ENCODE assay signal across 11 cellular contexts in the genomic region with DNA sequence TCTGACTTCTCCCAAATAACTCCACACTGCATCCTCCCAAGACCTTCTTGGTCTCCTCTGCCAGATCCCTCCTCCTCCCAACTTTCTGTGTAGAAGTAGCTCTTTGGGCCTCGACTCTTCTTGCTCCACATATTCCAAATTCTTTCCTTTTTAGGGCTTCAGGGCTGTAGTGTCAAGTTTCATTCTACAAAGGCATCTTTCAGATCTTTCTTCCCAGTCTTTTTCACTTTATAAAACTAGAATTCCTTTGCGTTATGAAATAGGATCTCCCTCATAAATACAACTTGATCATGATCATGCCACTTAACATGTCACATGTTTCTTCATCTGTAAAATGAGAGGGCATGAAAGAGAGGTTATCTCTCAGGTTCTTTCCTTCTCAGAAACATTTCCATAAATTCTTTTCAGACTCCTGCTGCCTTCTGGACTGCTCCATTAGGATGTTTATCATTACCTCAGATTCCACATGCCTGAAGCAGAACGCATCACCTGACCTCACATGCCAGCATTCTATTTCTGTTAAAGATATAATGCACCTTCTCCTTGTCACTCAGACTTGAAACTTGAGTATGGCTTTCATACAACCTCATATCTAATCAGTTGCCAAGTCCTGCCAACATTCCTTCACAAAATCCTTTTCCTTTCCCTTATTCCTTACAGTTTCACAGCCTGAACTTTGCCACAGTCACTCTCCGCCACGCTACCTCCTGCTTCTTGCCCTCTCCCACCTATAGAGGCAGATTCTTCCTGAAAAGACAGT. TPM values are rescaled to one million over a fixed set of nuclear protein-coding genes. Genes with fewer than 3 reads are reported as not detected.
A peak's percentile ranks its signal among the peaks of the same experiment; 100 is the strongest.
DNase-seq lines count a peak whose midpoint lies in the region; ATAC-seq and TF ChIP-seq lines count a peak whose summit lies in the region.
"Had no signal": no experiment of that assay in that cellular context is flagged by ENCODE, and none has a peak within 500 bp of the region (broad histone marks: within the 10 kb centered on the region; RNA-seq: fewer than 3 reads in every experiment).

No MANE protein-coding gene starts in this region.

- peak; percentile 27 for TF ChIP-seq EP300 in neural cell (conservative IDR thresholded peaks at IDR 0.05; ENCODE audit: poor library complexity, severe bottlenecking)

- H3K9me3 ChIP-seq in esophagus squamous epithelium (no peaks in the 10 kb centered on the region), neural cell (ENCODE audit: low read length) (no peaks in the 10 kb centered on the region)

- WGBS in esophagus squamous epithelium, 2 donors = 71 to 75% methylated on average over 5 of the region's 5 CpGs

- H3K4me3 ChIP-seq in esophagus squamous epithelium = no peak overlapping the region
- no peak overlapping the region for H3K4me3 ChIP-seq in neural cell (ENCODE audit: low read length)

- H3K4me3 Mint-ChIP-seq in chondrocyte (ENCODE audit: unreplicated experiment) = no peak overlapping the region
- no peak overlapping the region for H3K4me3 Mint-ChIP-seq in T-cell
- H3K4me3 Mint-ChIP-seq: natural killer cell had no signal

- no peaks in the 10 kb centered on the region for H3K9me2 ChIP-seq in neural cell (ENCODE audit: insufficient read depth, low read length)

- no peak overlapping the region for H3K9ac ChIP-seq in neural cell (ENCODE audit: low read length)

- no peak for TF ChIP-seq RAD21 in neural cell (conservative IDR thresholded peaks at IDR 0.05)

- no peaks in the 10 kb centered on the region for H3K27me3 Mint-ChIP-seq in chondrocyte (ENCODE audit: low read depth)
- no peaks in the 10 kb centered on the region for H3K27me3 Mint-ChIP-seq in T-cell

- H3K36me3 Mint-ChIP-seq in chondrocyte (ENCODE audit: low read depth) = no peaks in the 10 kb centered on the region
- H3K36me3 Mint-ChIP-seq in T-cell = peaks cover 32% of the 10 kb centered on the region
- H3K36me3 Mint-ChIP-seq: natural killer cell had no signal

- H3F3A ChIP-seq in neural cell (ENCODE audit: insufficient read depth, low read length, poor library complexity, severe bottlenecking) = no peaks in the 10 kb centered on the region

- intact Hi-C loops in esophagus squamous epithelium (cut with DNase I) = no loop called here

- no peak for TF ChIP-seq CTCF in esophagus squamous epithelium (IDR thresholded peaks at IDR 0.05)
- TF ChIP-seq CTCF in neural cell (IDR thresholded peaks at IDR 0.05; ENCODE audit: poor library complexity, severe bottlenecking) = no peak
- no peak for TF ChIP-seq CTCF in chondrocyte (IDR thresholded peaks at IDR 0.05)

- H3K4me2 ChIP-seq in neural cell (ENCODE audit: low read length) = no peak overlapping the region

- DNase-seq in AG20443 (ENCODE audit: low spot score) = peak; percentile 62
- DNase-seq in M059J (ENCODE audit: low read depth) = peak; percentile 71
- DNase-seq in esophagus squamous epithelium (lab: John Stamatoyannopoulos, UW) = no peak
- no peak for DNase-seq in occipital lobe (lab: John Stamatoyannopoulos, UW)
- no peak for DNase-seq in chondrocyte (ENCODE audit: low spot score)
- no peak for DNase-seq in T1000 (lab: John Stamatoyannopoulos, UW)
- DNase-seq in T-cell = no peak
- DNase-seq: natural killer cell, NCI-H510A treated with DMSO at 0.1 percent for 48 hours had no signal

- POLR2A ChIA-PET in T-cell (lab: Charles Lee) = interaction anchor here (0.6 to 1.6 kb wide), 3 partner anchors 10 to 97 kb away, joined by 3 to 5 read pairs (median 3); no protein-coding TSS in a partner anchor

- H3K27ac ChIP-seq in esophagus squamous epithelium (peak overlapping the region in 3 of 4 donors; percentile 8 to 49 (median 36)), neural cell (ENCODE audit: low read length) (peak overlapping the region; percentile 27)

- TF ChIP-seq POLR2A in esophagus squamous epithelium (IDR thresholded peaks at IDR 0.05) = no peak

- H3K4me1 Mint-ChIP-seq in chondrocyte (ENCODE audit: low read depth) (peaks cover 38% of the 10 kb centered on the region), T-cell (peaks cover 27 to 53% (median 53%) of the 10 kb centered on the region in 3 donors)

- H3K27ac Mint-ChIP-seq in chondrocyte (ENCODE audit: unreplicated experiment) (no peak overlapping the region), T-cell (no peak overlapping the region)
- H3K27ac Mint-ChIP-seq: activated T-helper 2 cell treated with anti-CD3 and anti-CD28 coated beads, Interferon-gamma antibody, Interleukin-2, Interleukin-4, amounts not matched to agents 10 μg/mL and 5 μg/mL and 100 μg/mL, durations not matched to agents 14 hours and 24 hours and 36 hours; natural killer cell had no signal

- H3K36me3 ChIP-seq in esophagus squamous epithelium (no peaks in the 10 kb centered on the region), neural cell (ENCODE audit: insufficient read depth, low read length) (no peaks in the 10 kb centered on the region)

- peaks cover 8% of the 10 kb centered on the region for H4K20me1 ChIP-seq in neural cell (ENCODE audit: insufficient read depth)

- H3K4me1 ChIP-seq in esophagus squamous epithelium = peaks cover 7 to 71% (median 7%) of the 10 kb centered on the region in 3 donors

- no peak overlapping the region for H2AFZ ChIP-seq in neural cell (ENCODE audit: low read depth, low read length)

- peaks cover 91% of the 10 kb centered on the region for H3K79me2 ChIP-seq in neural cell (replicated peaks; ENCODE audit: insufficient read depth, low read length)

- ATAC-seq in T-cell (replicated peaks in 1 of 4) = no peak
- ATAC-seq: natural killer cell had no signal

- CTCF ChIA-PET in T-cell (lab: Charles Lee) = interaction anchor here in 1 of 2 donors (0.6 kb wide), 1 partner anchor 1102 kb away, joined by 3 read pairs; no protein-coding TSS in a partner anchor

- H3K27me3 ChIP-seq in esophagus squamous epithelium (no peaks in the 10 kb centered on the region), neural cell (ENCODE audit: insufficient read depth, low read depth, low read length) (no peaks in the 10 kb centered on the region)

- H3K9me3 Mint-ChIP-seq in chondrocyte (ENCODE audit: low read depth) (no peaks in the 10 kb centered on the region), T-cell (no peaks in the 10 kb centered on the region)
- H3K9me3 Mint-ChIP-seq: activated T-helper 2 cell treated with anti-CD3 and anti-CD28 coated beads, Interferon-gamma antibody, Interleukin-2, Interleukin-4, amounts not matched to agents 10 μg/mL and 5 μg/mL and 100 μg/mL, durations not matched to agents 14 hours and 24 hours and 36 hours; natural killer cell had no signal

TF ChIP-seq in neural cell, 6 proteins besides CTCF, POLR2A, EP300 and RAD21:
- TF ChIP-seq TAF1 (IDR thresholded peaks at IDR 0.05; ENCODE audit: low read depth) = no peak
- no peak for TF ChIP-seq SMC3 (conservative IDR thresholded peaks at IDR 0.05; ENCODE audit: poor library complexity)
- peak; percentile 14 for TF ChIP-seq MXI1 (conservative IDR thresholded peaks at IDR 0.05; ENCODE audit: poor library complexity, severe bottlenecking)

RNA-seq across cellular contexts. Expression of a gene that starts 8.5 kb away (rescaled TPM):
- total RNA-seq in M059J (2014; rRNA removed; shearing (Covaris generic)) = 43.7 and 49.7 TPM in 2 replicates
- total RNA-seq in esophagus squamous epithelium (10 to 100 TPM; 23.3 to 88.7 (median 73.3) TPM), occipital lobe (310 TPM), chondrocyte (83.4 to 185 TPM (median 176 TPM) in 3 replicates), T-cell (100 to 1,000 TPM; 273 to 321 (median 286) TPM)
- polyA plus RNA-seq in neural cell = 115 and 124 TPM in 2 replicates
- polyA minus RNA-seq in neural cell = 410 and 423 TPM in 2 replicates

Comparison
In these comparisons a context has a peak if more than half of its experiments do, and no peak if none do; other contexts are left out.
1. DNase-seq: peak in AG20443 (single experiment) and M059J (single experiment); none in esophagus squamous epithelium (single experiment), occipital lobe (single experiment), chondrocyte (single experiment), T1000 (single experiment) and T-cell (0 of 34).